In genomic region chrX:154019061-154019621, GRCh38 we compare ENCODE assay signal across 8 cellular contexts. TPM values are rescaled to one million over a fixed set of nuclear protein-coding genes. Genes with fewer than 3 reads are reported as not detected.
A peak's percentile ranks its signal among the peaks of the same experiment; 100 is the strongest.
DNase-seq lines count a peak whose midpoint lies in the region; ATAC-seq and TF ChIP-seq lines count a peak whose summit lies in the region.

No MANE protein-coding gene starts in this region.

- H3K27ac ChIP-seq in HUES6 (ENCODE audit: low read depth, low read length) (no peak overlapping the region), right lobe of liver (peak overlapping the region; percentile 21 to 84 (median 57)), thyroid gland (peak overlapping the region in 2 of 3 donors; percentile 12 to 54)

- TF ChIP-seq CTCF in right lobe of liver (IDR thresholded peaks at IDR 0.05) (no peak), thyroid gland (IDR thresholded peaks at IDR 0.05) (no peak)

- no peak for TF ChIP-seq POLR2A in right lobe of liver (IDR thresholded peaks at IDR 0.05)
- TF ChIP-seq POLR2A in thyroid gland (IDR thresholded peaks at IDR 0.05), result no peak

- peaks cover 6% of the 10 kb centered on the region; the same call in 1 of the 2 replicates for H3K9me3 ChIP-seq in HUES6 (ENCODE audit: control insufficient read depth, insufficient read depth, low read depth, low read length)
- H3K9me3 ChIP-seq in right lobe of liver, result no peaks in the 10 kb centered on the region
- H3K9me3 ChIP-seq in thyroid gland, result no peaks in the 10 kb centered on the region

- DNase-seq in NCI-H146 (lab: John Stamatoyannopoulos, UW) (peak; percentile 39), NCI-H146 treated with DMSO at 0.1 percent for 48 hours (lab: John Stamatoyannopoulos, UW; ENCODE audit: unreplicated experiment) (no peak), astrocyte of the hippocampus (ENCODE audit: low read depth, low spot score) (peak; percentile 35), right lobe of liver (no peak), thyroid gland (no peak), NCI-H1092 (lab: John Stamatoyannopoulos, UW) (no peak), NCI-H526 treated with DMSO at 0.1 percent for 48 hours (lab: John Stamatoyannopoulos, UW) (no peak)

- WGBS in right lobe of liver (ENCODE audit: insufficient coverage, low coverage, low lambda C conversion rate, missing lambda C conversion rate), result 38% methylated on average over 12 of the region's 45 CpGs
- WGBS in thyroid gland, 2 donors, result 4% methylated on average over 7 of the region's 45 CpGs; no CpG with 5 or more reads in 1 of the 2 donors

- intact Hi-C loops in right lobe of liver (cut with DNase I) (no loop called here), thyroid gland (cut with DNase I) (no loop called here)

- peak overlapping the region; percentile 52 for H3K4me3 ChIP-seq in HUES6 (ENCODE audit: low read depth, low read length)
- peak overlapping the region; percentile 47 to 59 (median 48) for H3K4me3 ChIP-seq in right lobe of liver
- H3K4me3 ChIP-seq in thyroid gland (replicated peaks in 1 of 3), result peak overlapping the region in 1 of 3 donors; percentile 35

- H3K4me1 ChIP-seq in HUES6 (ENCODE audit: control insufficient read depth, insufficient read depth, low read length) (peaks cover 46% of the 10 kb centered on the region), right lobe of liver (peaks cover 0 to 2% (median 0%) of the 10 kb centered on the region in 4 donors), thyroid gland (peaks cover 9 to 29% of the 10 kb centered on the region in 2 donors)

- ATAC-seq in right lobe of liver, result no peak

- H3K9ac ChIP-seq in HUES6 (ENCODE audit: low read length), result peak overlapping the region; percentile 69

- peaks cover 28% of the 10 kb centered on the region for H3K36me3 ChIP-seq in HUES6 (ENCODE audit: control insufficient read depth, insufficient read depth, low read length)
- H3K36me3 ChIP-seq in right lobe of liver, result peaks cover 0 to 5% (median 0%) of the 10 kb centered on the region in 4 donors
- no peaks in the 10 kb centered on the region for H3K36me3 ChIP-seq in thyroid gland

- H3K27me3 ChIP-seq in HUES6 (ENCODE audit: control insufficient read depth, insufficient read depth, low read length) (no peaks in the 10 kb centered on the region), right lobe of liver (no peaks in the 10 kb centered on the region), thyroid gland (no peaks in the 10 kb centered on the region)

RNA-seq across cellular contexts. Expression of gene IRAK1, which starts 0.6 kb away (rescaled TPM):
- total RNA-seq in right lobe of liver (10 to 100 TPM; 27.4 to 77.7 (median 41.4) TPM), thyroid gland (10 to 100 TPM; 36.4 to 53.1 (median 42.8) TPM)

RNA-seq across cellular contexts. Expression of gene TMEM187, which starts 46.6 kb away (rescaled TPM):
- 10 to 100 TPM in 1 of 6 experiments, 1 to 10 TPM in 5; 3.8 to 10.3 (median 5.9) TPM for total RNA-seq in right lobe of liver
- 10 to 100 TPM in 1 of 4 donors, 1 to 10 TPM in 3; 3.8 to 10.7 (median 8.7) TPM for total RNA-seq in thyroid gland

RNA-seq across cellular contexts. Expression of gene HCFC1, which starts 47.5 kb away (rescaled TPM):
- total RNA-seq in right lobe of liver (10 to 100 TPM; 15.2 to 32.5 (median 19.7) TPM), thyroid gland (100 to 1,000 TPM in 1 of 4 donors, 10 to 100 TPM in 3; 23.5 to 119 (median 52.3) TPM)

Comparison
In these comparisons a context has a peak if more than half of its experiments do, and no peak if none do; other contexts are left out.
1. DNase-seq: peak in NCI-H146 (single experiment) and astrocyte of the hippocampus (single experiment); none in NCI-H146 treated with DMSO at 0.1 percent for 48 hours (single experiment), right lobe of liver (0 of 3), thyroid gland (0 of 2), NCI-H1092 (single experiment) and NCI-H526 treated with DMSO at 0.1 percent for 48 hours (single experiment).